Comparison of ENCODE assay signal across 22 cellular contexts in the genomic region with DNA sequence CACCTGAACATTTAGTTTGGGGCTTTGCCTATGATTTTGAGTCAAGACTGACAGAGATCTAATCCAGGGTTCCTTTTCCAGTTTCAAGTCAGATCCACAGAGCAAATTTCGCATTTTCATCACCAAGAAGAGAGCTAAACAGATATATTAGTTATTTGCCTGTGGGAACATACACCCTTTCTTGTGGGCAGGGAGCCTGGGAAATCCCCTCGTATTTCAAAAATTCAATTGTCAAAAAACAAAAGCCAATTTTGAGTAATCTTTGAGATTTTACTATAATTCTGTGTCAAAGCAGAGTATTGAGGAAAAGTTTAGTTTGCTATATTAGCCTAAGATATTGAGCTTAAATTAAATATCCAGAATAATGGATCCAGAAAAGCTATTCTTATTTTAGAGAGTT. TPM values are rescaled to one million over a fixed set of nuclear protein-coding genes. Genes with fewer than 3 reads are reported as not detected.
DNase-seq lines count a peak whose midpoint lies in the region; ATAC-seq, FAIRE-seq and TF ChIP-seq lines count a peak whose summit lies in the region.
"Had no signal": no experiment of that assay in that cellular context is flagged by ENCODE, and none has a peak within 500 bp of the region (broad histone marks: within the 10 kb centered on the region; RNA-seq: fewer than 3 reads in every experiment).

No MANE protein-coding gene starts in this region.

- H3K4ac ChIP-seq in trophoblast cell (ENCODE audit: low read depth, low read length) = no peak overlapping the region

- H3K4me1 ChIP-seq in Karpas-422 (ENCODE audit: low read length) (no peaks in the 10 kb centered on the region), trophoblast cell (ENCODE audit: control insufficient read depth in 1 of 2, insufficient read depth in 2 of 2, low read length in 2 of 2) (no peaks in the 10 kb centered on the region)
- H3K4me1 ChIP-seq: BE2C had no signal

- H3K4me3 ChIP-seq in Karpas-422 (ENCODE audit: low read length) (no peak overlapping the region), trophoblast cell (ENCODE audit: low read depth, low read length) (no peak overlapping the region), WERI-Rb-1 (ENCODE audit: low read depth, low read length) (no peak overlapping the region)
- H3K4me3 ChIP-seq: A549, K562 had no signal

- TF ChIP-seq POLR2A in GM12892 (IDR thresholded peaks at IDR 0.05; ENCODE audit: low read depth, low read length) = no peak

- TF ChIP-seq CTCF in WERI-Rb-1 (IDR thresholded peaks at IDR 0.05; ENCODE audit: low read depth, low read length) = no peak

- no peak overlapping the region for H3K23ac ChIP-seq in trophoblast cell (ENCODE audit: low read length)

- H3K36me3 ChIP-seq in Karpas-422 (ENCODE audit: insufficient read depth, low read length) = no peaks in the 10 kb centered on the region
- no peaks in the 10 kb centered on the region for H3K36me3 ChIP-seq in trophoblast cell (ENCODE audit: control insufficient read depth in 1 of 2, insufficient read depth in 2 of 2, low read length in 2 of 2)
- H3K36me3 ChIP-seq in WERI-Rb-1 = no peaks in the 10 kb centered on the region
- H3K36me3 ChIP-seq: BE2C had no signal

- H3K4me2 ChIP-seq in Karpas-422 (ENCODE audit: low read depth, low read length, poor library complexity, severe bottlenecking) (no peak overlapping the region), trophoblast cell (ENCODE audit: low read length) (no peak overlapping the region)
- H3K4me2 ChIP-seq: A549 had no signal

- peak; percentile 81 for FAIRE-seq in GM12892 (lab: Jason Lieb, UNC)
- FAIRE-seq: A549, D721Med, H54, K562 had no signal

- no peak overlapping the region for H2AK5ac ChIP-seq in trophoblast cell (ENCODE audit: low read length)

- no peak overlapping the region for H4K91ac ChIP-seq in trophoblast cell (ENCODE audit: low read depth, low read length)

- no CpG with 5 or more reads among the region's 2 CpGs for WGBS in trophoblast cell (ENCODE audit: extremely low coverage, insufficient coverage, insufficient read length)

- H3K27me3 ChIP-seq in Karpas-422 (ENCODE audit: low read length) (no peaks in the 10 kb centered on the region; the same call in 1 of the 2 replicates), trophoblast cell (ENCODE audit: insufficient read depth, low read length) (no peaks in the 10 kb centered on the region), WERI-Rb-1 (ENCODE audit: insufficient read depth, low read depth, severe bottlenecking) (no peaks in the 10 kb centered on the region)
- H3K27me3 ChIP-seq: BE2C had no signal

- H3K14ac ChIP-seq in trophoblast cell (ENCODE audit: low read length) = no peak overlapping the region

- no peak overlapping the region for H4K8ac ChIP-seq in trophoblast cell (ENCODE audit: low read depth, low read length)

- H2BK5ac ChIP-seq in trophoblast cell (ENCODE audit: low read depth, low read length, poor library complexity) = no peak overlapping the region

- no peak overlapping the region for H2BK12ac ChIP-seq in trophoblast cell (ENCODE audit: low read length)

- H4K12ac ChIP-seq in trophoblast cell (ENCODE audit: low read depth, low read length) = peak overlapping the region; percentile 30

- no peak for DNase-seq in GM12892 (ENCODE audit: insufficient read length)
- DNase-seq in Karpas-422 = peak; percentile 28
- DNase-seq in trophoblast cell = no peak
- no peak for DNase-seq in COLO829 (ENCODE audit: low spot score)
- DNase-seq in WERI-Rb-1 = no peak
- DNase-seq: BE2C; CD4-positive, alpha-beta memory T cell; COR-L47; DMS153; DND-41; GDM1; Kasumi-1 had no signal

- H3K79me2 ChIP-seq in Karpas-422 (ENCODE audit: low read length) (no peaks in the 10 kb centered on the region), trophoblast cell (ENCODE audit: control insufficient read depth, insufficient read depth, low read length, poor library complexity) (no peaks in the 10 kb centered on the region)

- no peaks in the 10 kb centered on the region for H3K9me2 ChIP-seq in Karpas-422 (replicated peaks; ENCODE audit: insufficient read depth, low read length)

- H3K27ac ChIP-seq in Karpas-422 (ENCODE audit: low read length) = no peak overlapping the region
- no peak overlapping the region for H3K27ac ChIP-seq in trophoblast cell (ENCODE audit: low read depth, low read length)
- H3K27ac ChIP-seq in WERI-Rb-1 = no peak overlapping the region
- H3K27ac ChIP-seq: A549, C4-2B, HL-60 had no signal

- no peak overlapping the region for H3K18ac ChIP-seq in trophoblast cell (ENCODE audit: low read length)

- no peak overlapping the region for H2AFZ ChIP-seq in Karpas-422 (ENCODE audit: low read length)
- H2AFZ ChIP-seq in trophoblast cell (ENCODE audit: insufficient read depth, low read length, poor library complexity) = no peak overlapping the region

- H3K9me3 ChIP-seq in Karpas-422 (ENCODE audit: low read length) (no peaks in the 10 kb centered on the region), trophoblast cell (ENCODE audit: insufficient read depth, low read depth, low read length) (no peaks in the 10 kb centered on the region), WERI-Rb-1 (ENCODE audit: severe bottlenecking) (no peaks in the 10 kb centered on the region)
- H3K9me3 ChIP-seq: A549, BE2C had no signal

- no peaks in the 10 kb centered on the region for H3K79me1 ChIP-seq in trophoblast cell (ENCODE audit: low read length)

- no peak overlapping the region for H3K9ac ChIP-seq in Karpas-422 (ENCODE audit: low read length)
- no peak overlapping the region for H3K9ac ChIP-seq in trophoblast cell (ENCODE audit: low read length)

- H4K20me1 ChIP-seq in Karpas-422 (ENCODE audit: insufficient read depth, low read depth, low read length) = no peaks in the 10 kb centered on the region

- ATAC-seq in HG02610 (IDR thresholded peaks at IDR 0.05; ENCODE audit: unreplicated experiment) (peak; percentile 45), GM18909 (IDR thresholded peaks at IDR 0.05; ENCODE audit: poor library complexity, unreplicated experiment) (no peak)
- ATAC-seq: A549, HCT116, K562 had no signal

- no peak overlapping the region for H2BK120ac ChIP-seq in trophoblast cell (ENCODE audit: insufficient read depth, low read length, poor library complexity)

RNA-seq across cellular contexts. Expression of gene AFM, which starts 56.6 kb away (rescaled TPM):
- not detected for polyA plus RNA-seq in GM12892 (2012; ENCODE audit: missing spikeins)
- not detected in 2 replicates for total RNA-seq in Karpas-422 (2014; rRNA removed; shearing (Covaris generic); ENCODE audit: low replicate concordance)
- not detected in 2 replicates for polyA plus RNA-seq in trophoblast cell (2013)
- total RNA-seq: CD4-positive, alpha-beta memory T cell had no signal
- polyA plus RNA-seq: A549; AG04450; CD4-positive, alpha-beta memory T cell had no signal
